ENCODE assay signal across 10 cellular contexts in genomic region chr19:55447421-55448174, GRCh38. TPM values are rescaled to one million over a fixed set of nuclear protein-coding genes. Genes with fewer than 3 reads are reported as not detected.
A peak's percentile ranks its signal among the peaks of the same experiment; 100 is the strongest.
DNase-seq lines count a peak whose midpoint lies in the region; FAIRE-seq and TF ChIP-seq lines count a peak whose summit lies in the region.
"Had no signal": no experiment of that assay in that cellular context is flagged by ENCODE, and none has a peak within 500 bp of the region (broad histone marks: within the 10 kb centered on the region; RNA-seq: fewer than 3 reads in every experiment).

No MANE protein-coding gene starts in this region.

- POLR2A ChIA-PET in PC-9 (lab: Charles Lee; ENCODE audit: unreplicated experiment): no interaction called here

- no peak overlapping the region for H3K4me2 ChIP-seq in PC-9

- no peak overlapping the region for H3K9ac ChIP-seq in colonic mucosa (ENCODE audit: low read depth in 2 of 2, low read length in 2 of 2)

- H3K9me3 ChIP-seq in PC-9 (ENCODE audit: insufficient read depth, low read depth): no peaks in the 10 kb centered on the region; the same call in 1 of the 2 replicates
- H3K9me3 ChIP-seq in colonic mucosa: no peaks in the 10 kb centered on the region

- TF ChIP-seq CTCF in 22Rv1 (IDR thresholded peaks at IDR 0.05) (no peak), PC-9 (conservative IDR thresholded peaks at IDR 0.05) (no peak), colonic mucosa (IDR thresholded peaks at IDR 0.05) (no peak)

- BruUV-seq in PC-9 (replicated peaks; lab: Mats Ljungman, UMichigan): no TSS peak

- H3F3A ChIP-seq in PC-9 (ENCODE audit: insufficient read depth, low read depth): peaks cover 20% of the 10 kb centered on the region

- H3K27me3 ChIP-seq in PC-9 (ENCODE audit: insufficient read depth, low read depth): peaks cover 38% of the 10 kb centered on the region
- H3K27me3 ChIP-seq in colonic mucosa: peaks cover 43% of the 10 kb centered on the region

- H3K79me2 ChIP-seq in PC-9 (ENCODE audit: low read depth): no peaks in the 10 kb centered on the region

- H3K9me2 ChIP-seq in PC-9 (ENCODE audit: insufficient read depth): no peaks in the 10 kb centered on the region

- intact Hi-C loops in PC-9 (cut with micrococcal nuclease; ENCODE audit: unreplicated experiment): no loop called here
- intact Hi-C loops in colonic mucosa (cut with DNase I): no loop called here

- DNase-seq in H54 (ENCODE audit: insufficient read length, low spot score) (peak; percentile 90), PC-9 (peak; percentile 61 to 68), globus pallidus (ENCODE audit: low spot score) (peak; percentile 84), amniotic stem cell (lab: John Stamatoyannopoulos, UW) (no peak), colonic mucosa (no peak), GM12892 (ENCODE audit: insufficient read length) (no peak)
- DNase-seq in stimulated activated CD4-positive, alpha-beta T cell treated with anti-CD3 and anti-CD28 coated beads, Interleukin-12 subunit alpha, Interleukin-12 subunit beta, amount 100 ng/mL, for 4 hours: no peak

- CTCF ChIA-PET in PC-9 (lab: Charles Lee): interaction anchor here (0.7 kb wide), 1 partner anchor 180 kb away, joined by 6 read pairs; no protein-coding TSS in a partner anchor

- H4K20me1 ChIP-seq in PC-9 (ENCODE audit: insufficient read depth): no peaks in the 10 kb centered on the region

- H3K4me3 ChIP-seq in PC-9 (no peak overlapping the region), colonic mucosa (no peak overlapping the region)
- H3K4me3 ChIP-seq: skin epidermis had no signal

- H3K4me1 ChIP-seq in PC-9 (replicated peaks; ENCODE audit: insufficient read depth): no peaks in the 10 kb centered on the region
- H3K4me1 ChIP-seq in colonic mucosa: no peaks in the 10 kb centered on the region

- H3K36me3 ChIP-seq in PC-9 (ENCODE audit: low read depth): no peaks in the 10 kb centered on the region
- H3K36me3 ChIP-seq in colonic mucosa: no peaks in the 10 kb centered on the region

- no peak for FAIRE-seq in H54 (lab: Jason Lieb, UNC)
- FAIRE-seq in GM12892 (lab: Jason Lieb, UNC): no peak
- FAIRE-seq: colon had no signal

- no peak overlapping the region for H2AFZ ChIP-seq in PC-9

- TF ChIP-seq POLR2A in H54 (IDR thresholded peaks at IDR 0.05; ENCODE audit: low read depth, low read length) (no peak), GM12892 (IDR thresholded peaks at IDR 0.05; ENCODE audit: low read depth, low read length) (no peak)

- H3K27ac ChIP-seq in 22Rv1 (peak overlapping the region; percentile 17; the same call in 1 of the 2 replicates), PC-9 (no peak overlapping the region), colonic mucosa (no peak overlapping the region)
- H3K27ac ChIP-seq: skin epidermis had no signal

RNA-seq across cellular contexts. Expression of gene SHISA7, which starts 4.5 kb away (rescaled TPM):
- not detected in 2 replicates for total RNA-seq in PC-9 (2021)
- total RNA-seq in colonic mucosa: not detected
- polyA plus RNA-seq in GM12892 (2012; ENCODE audit: missing spikeins): 0.08 TPM

RNA-seq across cellular contexts. Expression of gene ISOC2, which starts 13.8 kb away (rescaled TPM):
- total RNA-seq in PC-9 (2021): 92.4 and 113 TPM in 2 replicates
- 100 to 1,000 TPM in 1 of 2 donors, 10 to 100 TPM in 1; 89.8 to 132 TPM for total RNA-seq in colonic mucosa
- polyA plus RNA-seq in GM12892 (2012; ENCODE audit: missing spikeins): 22.7 TPM

RNA-seq across cellular contexts. Expression of gene C19orf85, which starts 17.0 kb away (rescaled TPM):
- 0.73 and 0.74 TPM in 2 replicates for total RNA-seq in PC-9 (2021)
- total RNA-seq in colonic mucosa: not detected
- not detected for polyA plus RNA-seq in GM12892 (2012; ENCODE audit: missing spikeins)

RNA-seq across cellular contexts. Expression of gene ZNF628, which starts 28.8 kb away (rescaled TPM):
- total RNA-seq in PC-9 (2021) (17.7 and 19.3 TPM in 2 replicates), colonic mucosa (1 to 10 TPM; 8.6 to 8.9 TPM)
- 0.13 TPM for polyA plus RNA-seq in GM12892 (2012; ENCODE audit: missing spikeins)

RNA-seq across cellular contexts. Expression of gene NAT14, which starts 37.4 kb away (rescaled TPM):
- total RNA-seq in PC-9 (2021) (61.6 and 103 TPM in 2 replicates), colonic mucosa (1 to 10 TPM; 4.9 to 7.7 TPM)
- 12.0 TPM for polyA plus RNA-seq in GM12892 (2012; ENCODE audit: missing spikeins)

Comparison
In these comparisons a context has a peak if more than half of its experiments do, and no peak if none do; other contexts are left out.
1. DNase-seq: peak in H54 (single experiment), PC-9 (2 of 2) and globus pallidus (single experiment); none in amniotic stem cell (single experiment), colonic mucosa (single experiment), GM12892 (single experiment) and stimulated activated CD4-positive, alpha-beta T cell treated with anti-CD3 and anti-CD28 coated beads, Interleukin-12 subunit alpha, Interleukin-12 subunit beta, amount 100 ng/mL, for 4 hours (single experiment).